22 cellular contexts compared by ENCODE assay signal in genomic region chr2:7279421-7279949, GRCh38.
A peak's percentile ranks its signal among the peaks of the same experiment; 100 is the strongest.
DNase-seq lines count a peak whose midpoint lies in the region; ATAC-seq, FAIRE-seq and TF ChIP-seq lines count a peak whose summit lies in the region.
"Had no signal": no experiment of that assay in that cellular context is flagged by ENCODE, and none has a peak within 500 bp of the region (broad histone marks: within the 10 kb centered on the region; RNA-seq: fewer than 3 reads in every experiment).

No MANE protein-coding gene starts in this region.

- no peak for TF ChIP-seq CTCF in Calu3 (IDR thresholded peaks at IDR 0.05; ENCODE audit: unreplicated experiment)
- no peak for TF ChIP-seq CTCF in pancreas (IDR thresholded peaks at IDR 0.05)

- no TSS peak for BruUV-seq in Calu3 (replicated peaks; lab: Mats Ljungman, UMichigan)

- no peaks in the 10 kb centered on the region for H3K27me3 ChIP-seq in pancreas
- H3K27me3 ChIP-seq: BE2C, BLaER1 had no signal

- H3K4me1 Mint-ChIP-seq in Calu3 (ENCODE audit: low read depth, unreplicated experiment): peaks cover 16% of the 10 kb centered on the region
- H3K4me1 Mint-ChIP-seq in activated CD8-positive, alpha-beta T cell treated with anti-CD3 and anti-CD28 coated beads, Interleukin-2, amount 10 ng/mL, durations not matched to agents 7 days and 5 days (ENCODE audit: low read depth): no peaks in the 10 kb centered on the region
- H3K4me1 Mint-ChIP-seq: CD14-positive monocyte; CD4-positive, CD25-positive, alpha-beta regulatory T cell; CD8-positive, alpha-beta memory T cell had no signal

- ATAC-seq in pancreas: peak; percentile 75 to 85 (median 78)
- no peak for ATAC-seq in activated CD8-positive, alpha-beta T cell treated with anti-CD3 and anti-CD28 coated beads, Interleukin-2, amount 10 ng/mL, durations not matched to agents 7 days and 5 days

- peaks cover 12 to 44% (median 34%) of the 10 kb centered on the region in 3 donors for H3K4me1 ChIP-seq in pancreas
- H3K4me1 ChIP-seq: BE2C, BLaER1 had no signal

- no peaks in the 10 kb centered on the region for H3K36me3 ChIP-seq in pancreas
- H3K36me3 ChIP-seq: BE2C, BLaER1 had no signal

- H3K9me3 Mint-ChIP-seq in Calu3 (ENCODE audit: low read depth, unreplicated experiment): peaks cover 3% of the 10 kb centered on the region
- H3K9me3 Mint-ChIP-seq in activated CD8-positive, alpha-beta T cell treated with anti-CD3 and anti-CD28 coated beads, Interleukin-2, amount 10 ng/mL, durations not matched to agents 7 days and 5 days (ENCODE audit: insufficient read depth): no peaks in the 10 kb centered on the region
- H3K9me3 Mint-ChIP-seq: CD4-positive, CD25-positive, alpha-beta regulatory T cell; CD8-positive, alpha-beta memory T cell had no signal

- peak overlapping the region; percentile 34 for H3K27ac Mint-ChIP-seq in Calu3 (ENCODE audit: unreplicated experiment)
- H3K27ac Mint-ChIP-seq in activated CD8-positive, alpha-beta T cell treated with anti-CD3 and anti-CD28 coated beads, Interleukin-2, amount 10 ng/mL, durations not matched to agents 7 days and 5 days: no peak overlapping the region
- H3K27ac Mint-ChIP-seq: CD14-positive monocyte; CD4-positive, alpha-beta memory T cell; CD4-positive, CD25-positive, alpha-beta regulatory T cell had no signal

- H3K9me3 ChIP-seq in pancreas: no peaks in the 10 kb centered on the region
- H3K9me3 ChIP-seq: BE2C, BLaER1 had no signal

- intact Hi-C loops in Calu3 (cut with micrococcal nuclease; ENCODE audit: unreplicated experiment) (no loop called here), pancreas (cut with DNase I) (no loop called here)

- POLR2A ChIA-PET in activated CD8-positive, alpha-beta T cell treated with anti-CD3 and anti-CD28 coated beads, Interleukin-2, amount 10 ng/mL, durations not matched to agents 7 days and 5 days (lab: Charles Lee): no interaction called here

- CTCF ChIA-PET in Calu3 (lab: Charles Lee): interaction anchor here (0.7 to 0.8 kb wide), 3 partner anchors 25 to 1842 kb away, joined by 3 to 4 read pairs (median 4); no protein-coding TSS in a partner anchor
- CTCF ChIA-PET in activated CD8-positive, alpha-beta T cell treated with anti-CD3 and anti-CD28 coated beads, Interleukin-2, amount 10 ng/mL, durations not matched to agents 7 days and 5 days (lab: Charles Lee): no interaction called here

- H3K4me3 ChIP-seq in pancreas: no peak overlapping the region
- H3K4me3 ChIP-seq: BLaER1 had no signal

- H3K36me3 Mint-ChIP-seq in Calu3 (ENCODE audit: insufficient read depth, unreplicated experiment): no peaks in the 10 kb centered on the region
- H3K36me3 Mint-ChIP-seq in activated CD8-positive, alpha-beta T cell treated with anti-CD3 and anti-CD28 coated beads, Interleukin-2, amount 10 ng/mL, durations not matched to agents 7 days and 5 days (ENCODE audit: low read depth): no peaks in the 10 kb centered on the region
- H3K36me3 Mint-ChIP-seq: CD14-positive monocyte; CD4-positive, alpha-beta memory T cell; CD4-positive, CD25-positive, alpha-beta regulatory T cell; CD8-positive, alpha-beta memory T cell had no signal

- 13 to 16% methylated on average over 7 of the region's 7 CpGs for WGBS in pancreas, 2 donors

- H3K27ac ChIP-seq in pancreas: peak overlapping the region in 3 of 4 donors; percentile 19 to 65 (median 62)
- H3K27ac ChIP-seq: 22Rv1, BLaER1 had no signal

- peak; percentile 33 for FAIRE-seq in islet of Langerhans (lab: Jason Lieb, UNC)
- no peak for FAIRE-seq in pancreas (lab: Jason Lieb, UNC)
- FAIRE-seq: A204.1, D721Med, G401.6, GM12891, GM19239 had no signal

- no peak for DNase-seq in Calu3
- DNase-seq in pancreas: peak in 2 of 6 donors; percentile 9 to 33
- no peak for DNase-seq in activated CD8-positive, alpha-beta T cell treated with anti-CD3 and anti-CD28 coated beads, Interleukin-2, amount 10 ng/mL, durations not matched to agents 7 days and 5 days
- DNase-seq in putamen (ENCODE audit: low spot score): no peak
- DNase-seq: ACHN; BE2C; C1 segment of cervical spinal cord; CD4-positive, alpha-beta memory T cell; CD4-positive, CD25-positive, alpha-beta regulatory T cell; CD8-positive, alpha-beta memory T cell; COR-L47; DMS79 treated with DMSO at 0.1 percent for 48 hours; GF-D8 had no signal

- H3K4me3 Mint-ChIP-seq in Calu3 (ENCODE audit: low read depth, unreplicated experiment): no peak overlapping the region
- H3K4me3 Mint-ChIP-seq in activated CD8-positive, alpha-beta T cell treated with anti-CD3 and anti-CD28 coated beads, Interleukin-2, amount 10 ng/mL, durations not matched to agents 7 days and 5 days: no peak overlapping the region
- H3K4me3 Mint-ChIP-seq: CD14-positive monocyte; CD4-positive, alpha-beta memory T cell; CD4-positive, CD25-positive, alpha-beta regulatory T cell; CD8-positive, alpha-beta memory T cell had no signal

- peaks cover 12% of the 10 kb centered on the region for H3K27me3 Mint-ChIP-seq in Calu3 (ENCODE audit: unreplicated experiment)
- peaks cover 4% of the 10 kb centered on the region for H3K27me3 Mint-ChIP-seq in activated CD8-positive, alpha-beta T cell treated with anti-CD3 and anti-CD28 coated beads, Interleukin-2, amount 10 ng/mL, durations not matched to agents 7 days and 5 days (ENCODE audit: low read depth)
- H3K27me3 Mint-ChIP-seq: CD4-positive, CD25-positive, alpha-beta regulatory T cell had no signal
